8 cellular contexts compared by ENCODE assay signal in the genomic region with DNA sequence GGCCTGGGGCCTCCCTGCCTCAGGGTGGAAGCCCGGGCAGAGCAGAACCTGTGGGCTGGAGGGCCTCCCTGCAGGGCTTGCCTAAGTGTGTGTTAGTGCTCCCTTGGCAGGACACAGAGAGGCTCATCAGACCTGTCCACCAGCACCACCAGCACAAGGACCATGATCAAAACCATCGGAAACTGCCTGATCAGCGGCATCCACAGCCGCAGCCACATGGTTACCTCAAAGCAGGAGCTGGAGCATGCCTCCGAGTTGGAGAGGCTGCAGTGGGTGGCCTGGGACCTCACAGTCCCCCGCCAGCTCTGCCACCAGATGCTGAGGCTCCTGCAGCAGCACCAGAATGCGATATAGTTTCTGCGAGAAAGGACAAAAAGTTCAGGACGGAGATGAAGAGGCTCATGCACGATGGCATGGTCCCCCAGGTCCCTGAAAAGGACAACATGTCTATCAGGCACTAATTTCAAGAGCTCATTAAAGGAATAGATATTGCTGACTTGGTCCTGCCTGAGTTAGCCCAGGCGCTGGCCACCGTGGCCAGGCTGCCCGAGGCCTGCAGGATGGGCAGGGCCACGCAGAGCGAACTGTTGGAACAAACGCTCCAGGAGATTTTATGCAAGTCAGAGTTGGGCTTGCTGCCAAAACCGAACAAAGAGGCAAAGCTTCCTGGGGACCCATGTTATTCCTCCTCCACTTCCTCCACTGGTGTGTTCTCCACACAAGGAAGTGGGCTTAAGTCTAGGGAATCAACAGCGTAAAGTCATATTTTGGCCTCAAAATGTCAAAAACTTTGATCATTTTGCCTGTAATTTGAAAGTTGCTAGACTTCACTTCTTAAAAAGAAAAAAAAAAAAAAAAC.
A peak's percentile ranks its signal among the peaks of the same experiment; 100 is the strongest.
DNase-seq lines count a peak whose midpoint lies in the region; ATAC-seq and TF ChIP-seq lines count a peak whose summit lies in the region.

No MANE protein-coding gene starts in this region.

- H3K4me2 ChIP-seq in fibroblast of lung (ENCODE audit: extremely low read depth, insufficient read depth, low read length) (no peak overlapping the region), parathyroid adenoma (ENCODE audit: low read length) (peak overlapping the region; percentile 32)

- no peak overlapping the region for H3K9ac ChIP-seq in fibroblast of lung (ENCODE audit: insufficient read depth, low read length)
- no peak overlapping the region for H3K9ac ChIP-seq in parathyroid adenoma

- H3K79me2 ChIP-seq in fibroblast of lung (ENCODE audit: control insufficient read depth, insufficient read depth, low read length) = no peaks in the 10 kb centered on the region
- no peaks in the 10 kb centered on the region for H3K79me2 ChIP-seq in parathyroid adenoma

- H3K9me3 ChIP-seq in fibroblast of lung (ENCODE audit: control insufficient read depth, insufficient read depth, low read depth, low read length) (no peaks in the 10 kb centered on the region), parathyroid adenoma (ENCODE audit: control insufficient read depth, low read length) (no peaks in the 10 kb centered on the region)

- H2AFZ ChIP-seq in fibroblast of lung (ENCODE audit: low read length) (peak overlapping the region; percentile 18), parathyroid adenoma (peak overlapping the region; percentile 48)

- H3K36me3 ChIP-seq in fibroblast of lung (ENCODE audit: control insufficient read depth, insufficient read depth, low read length) (no peaks in the 10 kb centered on the region), parathyroid adenoma (ENCODE audit: control insufficient read depth, insufficient read depth, low read length) (no peaks in the 10 kb centered on the region)

- H3K27ac ChIP-seq in fibroblast of lung (ENCODE audit: insufficient read depth, low read length) = no peak overlapping the region
- H3K27ac ChIP-seq in parathyroid adenoma = peak overlapping the region; percentile 42

- H4K20me1 ChIP-seq in fibroblast of lung (ENCODE audit: control insufficient read depth, extremely low read depth, insufficient read depth, low read length) = no peaks in the 10 kb centered on the region

- no peaks in the 10 kb centered on the region for H3K27me3 ChIP-seq in fibroblast of lung (ENCODE audit: control insufficient read depth, insufficient read depth, low read length)
- no peaks in the 10 kb centered on the region for H3K27me3 ChIP-seq in parathyroid adenoma (ENCODE audit: control insufficient read depth, insufficient read depth, low read length)

- ATAC-seq in GM18870 (IDR thresholded peaks at IDR 0.05; ENCODE audit: unreplicated experiment) (no peak), GM18498 (IDR thresholded peaks at IDR 0.05; ENCODE audit: unreplicated experiment) (no peak), HG03354 (IDR thresholded peaks at IDR 0.05; ENCODE audit: poor library complexity, severe bottlenecking, unreplicated experiment) (no peak)

- TF ChIP-seq CTCF in fibroblast of lung (conservative IDR thresholded peaks at IDR 0.05 in 1 of 2, IDR thresholded peaks at IDR 0.05 in 1 of 2; ENCODE audit: low read depth in 1 of 2, low read length in 2 of 2) (no peak), parathyroid adenoma (IDR thresholded peaks at IDR 0.05) (no peak)

- H3K4me3 ChIP-seq in fibroblast of lung (replicated peaks in 1 of 4; ENCODE audit: control extremely low read depth in 1 of 4, insufficient read depth in 1 of 4, low read depth in 3 of 4, low read length in 4 of 4) (no peak overlapping the region), parathyroid adenoma (ENCODE audit: low read depth, low read length) (no peak overlapping the region)

- DNase-seq in DMS153 (lab: John Stamatoyannopoulos, UW) (peak; percentile 93), NCI-H748 treated with DMSO at 0.1 percent for 48 hours (lab: John Stamatoyannopoulos, UW) (peak; percentile 55), fibroblast of lung (ENCODE audit: low read depth in 2 of 2) (peak; percentile 72 to 83), cerebellar nuclear complex (lab: John Stamatoyannopoulos, UW) (no peak)

- H3K4me1 ChIP-seq in fibroblast of lung (ENCODE audit: control insufficient read depth, extremely low read depth, insufficient read depth, low read length) = peaks cover 3% of the 10 kb centered on the region
- peaks cover 26% of the 10 kb centered on the region for H3K4me1 ChIP-seq in parathyroid adenoma

Comparison
In these comparisons a context has a peak if more than half of its experiments do, and no peak if none do; other contexts are left out.
1. DNase-seq: peak in DMS153 (single experiment), NCI-H748 treated with DMSO at 0.1 percent for 48 hours (single experiment) and fibroblast of lung (2 of 2); none in cerebellar nuclear complex (0 of 2).